Comparison of ENCODE assay signal across 12 cellular contexts in genomic region chr3:71101581-71101980, GRCh38.
DNase-seq lines count a peak whose midpoint lies in the region; ATAC-seq and TF ChIP-seq lines count a peak whose summit lies in the region.
"Had no signal": no experiment of that assay in that cellular context is flagged by ENCODE, and none has a peak within 500 bp of the region (broad histone marks: within the 10 kb centered on the region; RNA-seq: fewer than 3 reads in every experiment).

No MANE protein-coding gene starts in this region.

- no peaks in the 10 kb centered on the region for H3K36me3 Mint-ChIP-seq in natural killer cell
- no peaks in the 10 kb centered on the region for H3K36me3 Mint-ChIP-seq in natural killer cell treated with Interleukin-12 subunit alpha and Interleukin-12 subunit beta and Interleukin-15 and Interleukin-18, amount 100 ng/mL, for 72 hours

- intact Hi-C loops in natural killer cell (cut with micrococcal nuclease): no loop called here
- intact Hi-C loops in ascending aorta (cut with DNase I): loop anchor here (2.0 kb wide), 2 partner anchors 37 to 141 kb away; no protein-coding TSS in a partner anchor
- intact Hi-C loops in aorta (cut with DNase I): loop anchor here (5.0 to 10.0 kb wide), 4 partner anchors 34 to 483 kb away; partner anchors contain the start of gene FOXP1 (in 2 of the 2)

- peak overlapping the region in 1 of 2 experiments; percentile 50 for H2BK12ac ChIP-seq in mesenchymal stem cell (ENCODE audit: low read length in 2 of 2)

- H3K36me3 ChIP-seq in ascending aorta (no peaks in the 10 kb centered on the region), mesenchymal stem cell (ENCODE audit: control insufficient read depth in 1 of 2, insufficient read depth in 2 of 2, low read depth in 1 of 2, low read length in 2 of 2) (no peaks in the 10 kb centered on the region), aorta (ENCODE audit: control insufficient read depth in 1 of 2, insufficient read depth in 2 of 2, low read length in 1 of 2) (no peaks in the 10 kb centered on the region)

- H3K18ac ChIP-seq in mesenchymal stem cell (ENCODE audit: low read depth in 1 of 2, low read length in 2 of 2): no peak overlapping the region

- peak overlapping the region; percentile 94 for H3K9ac ChIP-seq in mesenchymal stem cell (ENCODE audit: low read length)

- no peak for TF ChIP-seq CTCF in natural killer cell (IDR thresholded peaks at IDR 0.05)
- no peak for TF ChIP-seq CTCF in ascending aorta (IDR thresholded peaks at IDR 0.05)

- WGBS in mesenchymal stem cell: 66% methylated on average over 3 of the region's 5 CpGs
- WGBS in aorta, 2 donors: 6 to 8% methylated on average over 5 of the region's 5 CpGs

- H3K27me3 ChIP-seq in ascending aorta: no peaks in the 10 kb centered on the region
- H3K27me3 ChIP-seq in mesenchymal stem cell (ENCODE audit: control insufficient read depth in 1 of 2, insufficient read depth in 1 of 2, low read length in 2 of 2): no peaks in the 10 kb centered on the region
- H3K27me3 ChIP-seq in aorta (ENCODE audit: control insufficient read depth in 1 of 2, insufficient read depth in 2 of 2, low read length in 1 of 2): no peaks in the 10 kb centered on the region

- H2AK5ac ChIP-seq in mesenchymal stem cell (ENCODE audit: low read length, severe bottlenecking): no peak overlapping the region

- H3K4me3 Mint-ChIP-seq in natural killer cell: no peak overlapping the region
- no peak overlapping the region for H3K4me3 Mint-ChIP-seq in natural killer cell treated with Interleukin-12 subunit alpha and Interleukin-12 subunit beta and Interleukin-15 and Interleukin-18, amount 100 ng/mL, for 72 hours
- H3K4me3 Mint-ChIP-seq: activated naive CD8-positive, alpha-beta T cell treated with anti-CD3 and anti-CD28 coated beads, Interleukin-2, amount 10 ng/mL, durations not matched to agents 7 days and 5 days had no signal

- H2AFZ ChIP-seq in mesenchymal stem cell (ENCODE audit: low read depth, low read length): no peak overlapping the region

- H4K8ac ChIP-seq in mesenchymal stem cell (ENCODE audit: low read length): no peak overlapping the region

- H2BK15ac ChIP-seq in mesenchymal stem cell (ENCODE audit: low read depth, poor library complexity, severe bottlenecking): no peak overlapping the region

- peaks cover 29% of the 10 kb centered on the region for H3K79me1 ChIP-seq in mesenchymal stem cell (replicated peaks; ENCODE audit: low read length, poor library complexity, severe bottlenecking)

- no peak overlapping the region for H2BK5ac ChIP-seq in mesenchymal stem cell (ENCODE audit: low read depth, low read length, poor library complexity, severe bottlenecking)

- H3K4me1 ChIP-seq in ascending aorta (peaks cover 19 to 68% of the 10 kb centered on the region in 2 donors), mesenchymal stem cell (ENCODE audit: control insufficient read depth, insufficient read depth, low read depth, low read length) (peaks cover 12% of the 10 kb centered on the region), aorta (ENCODE audit: control insufficient read depth in 1 of 2, insufficient read depth in 2 of 2, low read length in 2 of 2) (peaks cover 14 to 26% of the 10 kb centered on the region in 2 donors)

- H3K23ac ChIP-seq in mesenchymal stem cell (ENCODE audit: low read length in 2 of 2): no peak overlapping the region

- no peaks in the 10 kb centered on the region for H3K9me3 ChIP-seq in ascending aorta
- no peaks in the 10 kb centered on the region for H3K9me3 ChIP-seq in mesenchymal stem cell (ENCODE audit: control insufficient read depth, low read length)
- H3K9me3 ChIP-seq in aorta (ENCODE audit: control insufficient read depth, low read length): no peaks in the 10 kb centered on the region

- H3K4me3 ChIP-seq in ascending aorta: peak overlapping the region in 1 of 2 donors; percentile 42
- H3K4me3 ChIP-seq in mesenchymal stem cell (ENCODE audit: insufficient read depth in 1 of 2, low read depth in 1 of 2, low read length in 2 of 2): peak overlapping the region in 1 of 2 experiments; percentile 34
- H3K4me3 ChIP-seq in aorta (ENCODE audit: low read length in 2 of 2): peak overlapping the region; percentile 26 to 41

- no peak overlapping the region for H3K14ac ChIP-seq in mesenchymal stem cell (ENCODE audit: low read length in 2 of 2)

- H3K27ac ChIP-seq in ascending aorta: peak overlapping the region; percentile 82 to 83
- H3K27ac ChIP-seq in mesenchymal stem cell (ENCODE audit: low read length, poor library complexity, severe bottlenecking): peak overlapping the region; percentile 39
- H3K27ac ChIP-seq in aorta (ENCODE audit: low read depth in 1 of 2, low read length in 2 of 2): peak overlapping the region; percentile 74 to 98

- H3K9me3 Mint-ChIP-seq in natural killer cell: no peaks in the 10 kb centered on the region
- no peaks in the 10 kb centered on the region for H3K9me3 Mint-ChIP-seq in natural killer cell treated with Interleukin-12 subunit alpha and Interleukin-12 subunit beta and Interleukin-15 and Interleukin-18, amount 100 ng/mL, for 72 hours
- H3K9me3 Mint-ChIP-seq: activated naive CD8-positive, alpha-beta T cell treated with anti-CD3 and anti-CD28 coated beads, Interleukin-2, amount 10 ng/mL, durations not matched to agents 7 days and 5 days had no signal

- ATAC-seq in natural killer cell: no peak
- no peak for ATAC-seq in natural killer cell treated with Interleukin-12 subunit alpha and Interleukin-12 subunit beta and Interleukin-15 and Interleukin-18, amount 100 ng/mL, for 72 hours
- ATAC-seq in aorta (ENCODE audit: low FRiP score): peak; percentile 61
- ATAC-seq: left lobe of liver had no signal

- peak overlapping the region; percentile 11 to 77 for H3K27ac Mint-ChIP-seq in natural killer cell
- peak overlapping the region in 1 of 2 donors; percentile 54 for H3K27ac Mint-ChIP-seq in natural killer cell treated with Interleukin-12 subunit alpha and Interleukin-12 subunit beta and Interleukin-15 and Interleukin-18, amount 100 ng/mL, for 72 hours

- no peak overlapping the region for H3K4ac ChIP-seq in mesenchymal stem cell (ENCODE audit: low read depth in 1 of 2, low read length in 2 of 2)

- peaks cover 80 to 94% of the 10 kb centered on the region in 2 donors for H3K4me1 Mint-ChIP-seq in natural killer cell
- peaks cover 62 to 72% of the 10 kb centered on the region in 2 donors for H3K4me1 Mint-ChIP-seq in natural killer cell treated with Interleukin-12 subunit alpha and Interleukin-12 subunit beta and Interleukin-15 and Interleukin-18, amount 100 ng/mL, for 72 hours (ENCODE audit: low read depth in 2 of 2)

- DNase-seq in natural killer cell: no peak
- DNase-seq in natural killer cell treated with Interleukin-12 subunit alpha and Interleukin-12 subunit beta and Interleukin-15 and Interleukin-18, amount 100 ng/mL, for 72 hours (ENCODE audit: low spot score): no peak
- no peak for DNase-seq in ascending aorta (ENCODE audit: low spot score in 2 of 2)
- DNase-seq in mesenchymal stem cell: peak; percentile 69
- no peak for DNase-seq in aorta
- no peak for DNase-seq in LoVo (ENCODE audit: low spot score)
- no peak for DNase-seq in NCI-H187 treated with DMSO at 0.1 percent for 48 hours (lab: John Stamatoyannopoulos, UW)
- DNase-seq in NCI-H1436 treated with DMSO at 0.1 percent for 48 hours (lab: John Stamatoyannopoulos, UW): no peak
- DNase-seq: activated naive CD8-positive, alpha-beta T cell treated with anti-CD3 and anti-CD28 coated beads, Interleukin-2, amount 10 ng/mL, durations not matched to agents 7 days and 5 days; COR-L47; stimulated activated CD4-positive, alpha-beta T cell treated with anti-CD3 and anti-CD28 coated beads, Interleukin-12 subunit alpha, Interleukin-12 subunit beta, amount 100 ng/mL, for 4 hours had no signal

- no peak overlapping the region for H3K4me2 ChIP-seq in mesenchymal stem cell (ENCODE audit: low read length, poor library complexity, severe bottlenecking)

- H2BK120ac ChIP-seq in mesenchymal stem cell (ENCODE audit: low read depth, low read length): no peak overlapping the region

- no peak overlapping the region for H4K91ac ChIP-seq in mesenchymal stem cell (ENCODE audit: low read length)

- no peaks in the 10 kb centered on the region for H3K27me3 Mint-ChIP-seq in natural killer cell (ENCODE audit: low read depth in 2 of 2)
- no peaks in the 10 kb centered on the region for H3K27me3 Mint-ChIP-seq in natural killer cell treated with Interleukin-12 subunit alpha and Interleukin-12 subunit beta and Interleukin-15 and Interleukin-18, amount 100 ng/mL, for 72 hours
- H3K27me3 Mint-ChIP-seq: activated naive CD8-positive, alpha-beta T cell treated with anti-CD3 and anti-CD28 coated beads, Interleukin-2, amount 10 ng/mL, durations not matched to agents 7 days and 5 days had no signal
